Comparison of ENCODE assay signal across 35 cellular contexts in the genomic region with DNA sequence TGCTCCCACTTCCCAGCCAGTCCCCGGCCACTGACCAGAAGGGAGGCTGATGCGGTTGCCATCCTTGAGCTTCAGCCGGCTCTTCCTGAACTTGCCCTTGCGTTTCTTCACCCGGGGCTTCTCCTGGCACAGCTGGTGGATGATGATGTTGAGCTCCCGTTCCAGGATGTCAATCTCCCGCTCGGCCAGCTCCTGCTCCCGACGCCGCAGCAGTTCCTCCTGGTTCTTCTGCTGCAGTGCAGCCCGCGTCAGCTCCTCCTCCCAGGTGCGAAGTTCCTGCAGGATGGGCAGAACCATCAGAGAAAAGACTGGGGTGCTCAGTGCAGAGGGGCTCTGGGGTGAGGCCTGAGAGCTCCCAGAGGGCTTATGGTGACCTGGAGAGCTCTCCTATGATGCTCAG.
"Had no signal": no experiment of that assay in that cellular context is flagged by ENCODE, and none has a peak within 500 bp of the region (broad histone marks: within the 10 kb centered on the region; RNA-seq: fewer than 3 reads in every experiment).

No MANE protein-coding gene starts in this region.

- H3K4me3 Mint-ChIP-seq: activated B cell treated with CpG ODN at 0.5 μM for 24 hours; activated CD4-positive, alpha-beta memory T cell treated with anti-CD3 and anti-CD28 coated beads for 36 hours; activated CD4-positive, alpha-beta T cell treated with anti-CD3 and anti-CD28 coated beads, Interleukin-2, amount 10 ng/mL, durations not matched to agents 24 days and 14 days; activated CD8-positive, alpha-beta T cell treated with anti-CD3 and anti-CD28 coated beads for 36 hours; activated naive CD4-positive, alpha-beta T cell treated with anti-CD3 and anti-CD28 coated beads, Interleukin-2, amount 10 ng/mL, durations not matched to agents 7 days and 5 days; activated naive CD4-positive, alpha-beta T cell treated with anti-CD3 and anti-CD28 coated beads, Interleukin-2, amount 50 U/mL, for 24 hours; activated naive CD8-positive, alpha-beta T cell; activated naive CD8-positive, alpha-beta T cell treated with anti-CD3 and anti-CD28 coated beads, Interleukin-2, amount 10 ng/mL, durations not matched to agents 7 days and 5 days; activated naive CD8-positive, alpha-beta T cell treated with anti-CD3 and anti-CD28 coated beads, Interleukin-2, amount 50 U/mL, for 24 hours; activated T-cell treated with anti-CD3 and anti-CD28 coated beads, Interleukin-2, amount 50 U/mL, for 4 hours; brain; central memory CD8-positive, alpha-beta T cell; T-helper 1 cell treated with Interleukin-12 subunit alpha and Interleukin-12 subunit beta and Interleukin-4 antibody, amounts not matched to agents 30 μg/mL and 1 μg/mL, for 36 hours; T-helper 2 cell treated with Interferon-gamma antibody and Interleukin-4, amounts not matched to agents 5 μg/mL and 100 μg/mL, for 36 hours had no signal

- H3K36me3 ChIP-seq: ascending aorta had no signal

- DNase-seq: activated B cell treated with CpG ODN at 0.5 μM for 24 hours; activated CD4-positive, alpha-beta memory T cell treated with anti-CD3 and anti-CD28 coated beads for 36 hours; activated CD4-positive, alpha-beta T cell treated with anti-CD3 and anti-CD28 coated beads for 4 hours; activated CD4-positive, alpha-beta T cell treated with anti-CD3 and anti-CD28 coated beads, Interleukin-2, amount 10 ng/mL, durations not matched to agents 24 days and 14 days; activated CD4-positive, alpha-beta T cell treated with anti-CD3 and anti-CD28 coated beads, Interleukin-2, amount 50 U/mL, for 1 hour; activated CD4-positive, alpha-beta T cell treated with anti-CD3 and anti-CD28 coated beads, Interleukin-2, amount 50 U/mL, for 4 hours; activated CD4-positive, CD25-positive, alpha-beta regulatory T cell treated with anti-CD3 and anti-CD28 coated beads, Interleukin-2, amount 50 U/mL, for 72 hours; activated CD8-positive, alpha-beta memory T cell treated with anti-CD3 and anti-CD28 coated beads, Interleukin-2, amount 50 U/mL, for 4 hours; activated CD8-positive, alpha-beta T cell treated with anti-CD3 and anti-CD28 coated beads for 36 hours; activated effector memory CD4-positive, alpha-beta T cell treated with Interleukin-2 at 50 U/mL for 16 hours; activated gamma-delta T cell; activated naive CD4-positive, alpha-beta T cell treated with anti-CD3 and anti-CD28 coated beads, Interleukin-2, amount 10 ng/mL, durations not matched to agents 7 days and 5 days; activated naive CD4-positive, alpha-beta T cell treated with Interleukin-2 at 50 U/mL for 16 hours; activated naive CD8-positive, alpha-beta T cell treated with anti-CD3 and anti-CD28 coated beads, Interleukin-2, amount 10 ng/mL, durations not matched to agents 7 days and 5 days; activated naive CD8-positive, alpha-beta T cell treated with anti-CD3 and anti-CD28 coated beads, Interleukin-2, amount 50 U/mL, for 24 hours; activated T-cell treated with anti-CD3 and anti-CD28 coated beads for 4 hours; activated T-cell treated with anti-CD3 and anti-CD28 coated beads, Interleukin-2, amount 50 U/mL, for 1 hour; activated T-cell treated with anti-CD3 and anti-CD28 coated beads, Interleukin-2, amount 50 U/mL, for 4 hours; amygdala; anterior cingulate cortex; caudate nucleus; cerebellar nuclear complex; T-helper 1 cell; T-helper 2 cell; T-helper 9 cell had no signal

- ATAC-seq: activated CD8-positive, alpha-beta T cell treated with anti-CD3 and anti-CD28 coated beads for 36 hours; activated naive CD8-positive, alpha-beta T cell treated with anti-CD3 and anti-CD28 coated beads, Interleukin-2, amount 50 U/mL, for 24 hours; activated T-cell treated with anti-CD3 and anti-CD28 coated beads, Interleukin-2, amount 50 U/mL, for 4 hours had no signal

- H3K27me3 Mint-ChIP-seq: activated B cell treated with CpG ODN at 0.5 μM for 24 hours; activated CD4-positive, alpha-beta memory T cell treated with anti-CD3 and anti-CD28 coated beads for 36 hours; activated CD4-positive, alpha-beta T cell treated with anti-CD3 and anti-CD28 coated beads, Interleukin-2, amount 10 ng/mL, durations not matched to agents 24 days and 14 days; activated CD8-positive, alpha-beta T cell treated with anti-CD3 and anti-CD28 coated beads for 36 hours; activated naive CD4-positive, alpha-beta T cell treated with anti-CD3 and anti-CD28 coated beads, Interleukin-2, amount 10 ng/mL, durations not matched to agents 7 days and 5 days; activated naive CD4-positive, alpha-beta T cell treated with anti-CD3 and anti-CD28 coated beads, Interleukin-2, amount 50 U/mL, for 24 hours; activated naive CD8-positive, alpha-beta T cell; activated naive CD8-positive, alpha-beta T cell treated with anti-CD3 and anti-CD28 coated beads, Interleukin-2, amount 10 ng/mL, durations not matched to agents 7 days and 5 days; activated naive CD8-positive, alpha-beta T cell treated with anti-CD3 and anti-CD28 coated beads, Interleukin-2, amount 50 U/mL, for 24 hours; brain; central memory CD8-positive, alpha-beta T cell had no signal

- H3K4me1 Mint-ChIP-seq: activated B cell treated with CpG ODN at 0.5 μM for 24 hours; activated CD4-positive, alpha-beta T cell treated with anti-CD3 and anti-CD28 coated beads, Interleukin-2, amount 10 ng/mL, durations not matched to agents 24 days and 14 days; activated naive CD4-positive, alpha-beta T cell treated with anti-CD3 and anti-CD28 coated beads, Interleukin-2, amount 10 ng/mL, durations not matched to agents 7 days and 5 days; activated naive CD4-positive, alpha-beta T cell treated with anti-CD3 and anti-CD28 coated beads, Interleukin-2, amount 50 U/mL, for 24 hours; activated naive CD8-positive, alpha-beta T cell treated with anti-CD3 and anti-CD28 coated beads, Interleukin-2, amount 10 ng/mL, durations not matched to agents 7 days and 5 days; activated naive CD8-positive, alpha-beta T cell treated with anti-CD3 and anti-CD28 coated beads, Interleukin-2, amount 50 U/mL, for 24 hours; brain; central memory CD8-positive, alpha-beta T cell had no signal

- H3K4me1 ChIP-seq: ascending aorta had no signal

- H3K9me3 Mint-ChIP-seq: activated B cell treated with CpG ODN at 0.5 μM for 24 hours; activated CD8-positive, alpha-beta T cell treated with anti-CD3 and anti-CD28 coated beads for 36 hours; activated naive CD4-positive, alpha-beta T cell treated with anti-CD3 and anti-CD28 coated beads, Interleukin-2, amount 10 ng/mL, durations not matched to agents 7 days and 5 days; activated naive CD4-positive, alpha-beta T cell treated with anti-CD3 and anti-CD28 coated beads, Interleukin-2, amount 50 U/mL, for 24 hours; activated naive CD8-positive, alpha-beta T cell treated with anti-CD3 and anti-CD28 coated beads, Interleukin-2, amount 10 ng/mL, durations not matched to agents 7 days and 5 days; activated naive CD8-positive, alpha-beta T cell treated with anti-CD3 and anti-CD28 coated beads, Interleukin-2, amount 50 U/mL, for 24 hours; activated T-cell treated with anti-CD3 and anti-CD28 coated beads, Interleukin-2, amount 50 U/mL, for 4 hours; brain; central memory CD8-positive, alpha-beta T cell; T-helper 2 cell treated with Interferon-gamma antibody and Interleukin-4, amounts not matched to agents 5 μg/mL and 100 μg/mL, for 36 hours had no signal

- H3K4me3 ChIP-seq: ascending aorta, cardiac muscle cell had no signal

- H3K27ac ChIP-seq: ascending aorta, cardiac muscle cell, VCaP had no signal

- H3K27me3 ChIP-seq: ascending aorta, cardiac muscle cell had no signal

- H3K27ac Mint-ChIP-seq: activated B cell treated with CpG ODN at 0.5 μM for 24 hours; activated CD4-positive, alpha-beta memory T cell treated with anti-CD3 and anti-CD28 coated beads for 36 hours; activated CD4-positive, alpha-beta T cell treated with anti-CD3 and anti-CD28 coated beads, Interleukin-2, amount 10 ng/mL, durations not matched to agents 24 days and 14 days; activated CD8-positive, alpha-beta T cell treated with anti-CD3 and anti-CD28 coated beads for 36 hours; activated naive CD4-positive, alpha-beta T cell treated with anti-CD3 and anti-CD28 coated beads, Interleukin-2, amount 10 ng/mL, durations not matched to agents 7 days and 5 days; activated naive CD4-positive, alpha-beta T cell treated with anti-CD3 and anti-CD28 coated beads, Interleukin-2, amount 50 U/mL, for 24 hours; activated naive CD8-positive, alpha-beta T cell; activated naive CD8-positive, alpha-beta T cell treated with anti-CD3 and anti-CD28 coated beads, Interleukin-2, amount 10 ng/mL, durations not matched to agents 7 days and 5 days; activated naive CD8-positive, alpha-beta T cell treated with anti-CD3 and anti-CD28 coated beads, Interleukin-2, amount 50 U/mL, for 24 hours; activated T-helper 2 cell treated with anti-CD3 and anti-CD28 coated beads, Interferon-gamma antibody, Interleukin-2, Interleukin-4, amounts not matched to agents 10 μg/mL and 5 μg/mL and 100 μg/mL, durations not matched to agents 14 hours and 24 hours and 36 hours; brain; T-helper 1 cell treated with Interleukin-12 subunit alpha and Interleukin-12 subunit beta and Interleukin-4 antibody, amounts not matched to agents 30 μg/mL and 1 μg/mL, for 36 hours; T-helper 2 cell treated with Interferon-gamma antibody and Interleukin-4, amounts not matched to agents 5 μg/mL and 100 μg/mL, for 36 hours had no signal

- H3K9me3 ChIP-seq: ascending aorta had no signal
